Comparison of ENCODE assay signal across 29 cellular contexts in genomic region chr7:133976140-133976539, GRCh38.
"Had no signal": no experiment of that assay in that cellular context is flagged by ENCODE, and none has a peak within 500 bp of the region (broad histone marks: within the 10 kb centered on the region; RNA-seq: fewer than 3 reads in every experiment).

No MANE protein-coding gene starts in this region.

- H2AFZ ChIP-seq: hepatocyte had no signal

- H3K79me2 ChIP-seq: hepatocyte had no signal

- H3K27ac ChIP-seq: coronary artery, dorsolateral prefrontal cortex, esophagus muscularis mucosa, foreskin keratinocyte, gastroesophageal sphincter, heart left ventricle, hepatocyte, left lung had no signal

- H3K36me3 ChIP-seq: esophagus muscularis mucosa, gastroesophageal sphincter, heart left ventricle, left lung had no signal

- H3K4me3 ChIP-seq: coronary artery, dorsolateral prefrontal cortex, esophagus muscularis mucosa, gastroesophageal sphincter, heart left ventricle, hepatocyte, left lung, lung, mucosa of descending colon had no signal

- H3K4me3 Mint-ChIP-seq: immature natural killer cell; memory B cell; mesothelial cell of epicardium; naive B cell; naive thymus-derived CD8-positive, alpha-beta T cell had no signal

- DNase-seq: dermis blood vessel endothelial cell; dorsolateral prefrontal cortex; effector CD4-positive, alpha-beta T cell; effector memory CD4-positive, alpha-beta T cell; foreskin keratinocyte; heart left ventricle; hypothalamus; immature natural killer cell; islet precursor cell; kidney; kidney glomerular epithelial cell; left colon; left lung; left ventricle myocardium superior; mammary epithelial cell; mucosa of descending colon; naive B cell; naive thymus-derived CD8-positive, alpha-beta T cell had no signal

- H3K27me3 Mint-ChIP-seq: memory B cell; naive B cell; naive thymus-derived CD8-positive, alpha-beta T cell had no signal

- ATAC-seq: foreskin keratinocyte; gastroesophageal sphincter; heart left ventricle; left colon; left lung; left ventricle myocardium superior; mucosa of descending colon; naive thymus-derived CD8-positive, alpha-beta T cell had no signal

- H3K27me3 ChIP-seq: dorsolateral prefrontal cortex, esophagus muscularis mucosa, foreskin keratinocyte, gastroesophageal sphincter, heart left ventricle, hepatocyte, left lung had no signal

- H3K9me3 Mint-ChIP-seq: immature natural killer cell, memory B cell had no signal

- FAIRE-seq: colon, endometrium, endothelial cell of umbilical vein, frontal cortex, kidney had no signal

- H3K27ac Mint-ChIP-seq: immature natural killer cell; memory B cell; mesothelial cell of epicardium; naive thymus-derived CD8-positive, alpha-beta T cell had no signal

- H3K4me1 Mint-ChIP-seq: memory B cell had no signal

- H3K9me3 ChIP-seq: esophagus muscularis mucosa, gastroesophageal sphincter, heart left ventricle, left lung, mucosa of descending colon had no signal

- H3K4me2 ChIP-seq: hepatocyte had no signal

- H3K4me1 ChIP-seq: esophagus muscularis mucosa, foreskin keratinocyte, left lung had no signal
